Comparison of ENCODE assay signal across 17 cellular contexts in the genomic region with DNA sequence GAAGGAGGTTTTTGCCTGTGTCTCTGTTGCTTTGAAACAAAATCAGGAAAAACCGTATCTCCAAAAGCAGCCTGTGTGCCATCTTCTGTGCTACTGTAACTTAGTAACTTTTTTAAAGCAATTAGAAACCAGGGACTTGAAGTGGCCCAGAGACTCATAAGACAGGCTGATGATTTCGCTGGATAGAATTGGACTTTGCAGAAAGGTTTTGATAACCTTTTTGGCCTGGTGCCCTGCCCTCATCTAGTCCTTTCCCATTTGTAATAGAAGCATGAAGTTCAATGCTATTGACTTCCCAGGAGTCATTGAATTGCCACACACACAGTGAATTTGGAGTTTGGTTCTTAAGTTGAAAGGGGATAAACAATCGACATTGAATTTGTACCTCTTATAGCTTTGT.
"Had no signal": no experiment of that assay in that cellular context is flagged by ENCODE, and none has a peak within 500 bp of the region (broad histone marks: within the 10 kb centered on the region; RNA-seq: fewer than 3 reads in every experiment).

No MANE protein-coding gene starts in this region.

- H3K27me3 ChIP-seq: brain microvascular endothelial cell, sigmoid colon had no signal

- DNase-seq: activated CD4-positive, alpha-beta T cell treated with anti-CD3 and anti-CD28 coated beads for 1 hour; activated CD4-positive, alpha-beta T cell treated with anti-CD3 and anti-CD28 coated beads, Interleukin-2, amount 50 U/mL, for 48 hours; activated CD8-positive, alpha-beta memory T cell treated with anti-CD3 and anti-CD28 coated beads, Interleukin-2, amount 10 ng/mL, durations not matched to agents 7 days and 5 days; activated gamma-delta T cell; activated naive CD8-positive, alpha-beta T cell treated with anti-CD3 and anti-CD28 coated beads for 36 hours; activated T-cell treated with anti-CD3 and anti-CD28 coated beads, Interleukin-2, amount 50 U/mL, for 24 hours; brain microvascular endothelial cell; cerebellar nuclear complex; effector memory CD8-positive, alpha-beta T cell; left colon; mammary epithelial cell; mucosa of descending colon; natural killer cell; sigmoid colon; stimulated activated CD4-positive, alpha-beta T cell treated with anti-CD3 and anti-CD28 coated beads, Interleukin-2, amount 100 ng/mL, for 24 hours; stimulated activated naive B cell treated with anti-CD40 and anti-IgM and Interleukin-4, amounts not matched to agents 10 μg/mL and 1 μg/mL and 100 μg/mL, for 72 hours; trophoblast cell had no signal

- H3K9me3 ChIP-seq: mucosa of descending colon, sigmoid colon had no signal

- H3K36me3 ChIP-seq: brain microvascular endothelial cell, sigmoid colon had no signal

- ATAC-seq: activated CD8-positive, alpha-beta memory T cell treated with anti-CD3 and anti-CD28 coated beads, Interleukin-2, amount 10 ng/mL, durations not matched to agents 7 days and 5 days; effector memory CD8-positive, alpha-beta T cell; left colon; mucosa of descending colon; natural killer cell; stimulated activated naive B cell treated with anti-CD40 and anti-IgM and Interleukin-4, amounts not matched to agents 10 μg/mL and 1 μg/mL and 100 μg/mL, for 72 hours had no signal

- H3K27ac ChIP-seq: brain microvascular endothelial cell, sigmoid colon had no signal

- H3K4me3 ChIP-seq: mucosa of descending colon, sigmoid colon had no signal
